11 cellular contexts compared by ENCODE assay signal in genomic region chr13:94239135-94239534, GRCh38.
A peak's percentile ranks its signal among the peaks of the same experiment; 100 is the strongest.
DNase-seq lines count a peak whose midpoint lies in the region; ATAC-seq and TF ChIP-seq lines count a peak whose summit lies in the region.
"Had no signal": no experiment of that assay in that cellular context is flagged by ENCODE, and none has a peak within 500 bp of the region (broad histone marks: within the 10 kb centered on the region; RNA-seq: fewer than 3 reads in every experiment).

No MANE protein-coding gene starts in this region.

- no peaks in the 10 kb centered on the region for H3K9me3 ChIP-seq in CD4-positive, alpha-beta T cell (ENCODE audit: control insufficient read depth, low read length)
- no peaks in the 10 kb centered on the region for H3K9me3 ChIP-seq in T-helper 17 cell (ENCODE audit: control insufficient read depth, low read length, poor library complexity, severe bottlenecking)
- H3K9me3 ChIP-seq in prostate gland: no peaks in the 10 kb centered on the region
- H3K9me3 ChIP-seq: HAP-1 had no signal

- no peaks in the 10 kb centered on the region for H3K4me1 ChIP-seq in prostate gland (replicated peaks)
- H3K4me1 ChIP-seq: HAP-1 had no signal

- POLR2A ChIA-PET in CD4-positive, alpha-beta T cell (lab: Charles Lee): no interaction called here

- DNase-seq in CD4-positive, alpha-beta T cell: no peak
- DNase-seq in T-helper 17 cell: no peak
- DNase-seq in iris pigment epithelial cell (ENCODE audit: low read depth): peak; percentile 74
- no peak for DNase-seq in prostate gland (ENCODE audit: low spot score)
- DNase-seq in mucosa of gallbladder (ENCODE audit: low spot score): no peak
- DNase-seq in left colon: no peak
- no peak for DNase-seq in DMS153 (lab: John Stamatoyannopoulos, UW)
- DNase-seq: activated naive CD8-positive, alpha-beta T cell treated with anti-CD3 and anti-CD28 coated beads, Interleukin-2, amount 10 ng/mL, durations not matched to agents 7 days and 5 days had no signal

- H3K4me3 Mint-ChIP-seq in CD4-positive, alpha-beta T cell: no peak overlapping the region
- H3K4me3 Mint-ChIP-seq in T-helper 17 cell: no peak overlapping the region
- H3K4me3 Mint-ChIP-seq: activated naive CD8-positive, alpha-beta T cell treated with anti-CD3 and anti-CD28 coated beads, Interleukin-2, amount 10 ng/mL, durations not matched to agents 7 days and 5 days; stimulated activated memory B cell treated with anti-CD40 and anti-IgM and Interleukin-4, amounts not matched to agents 10 μg/mL and 1 μg/mL and 100 μg/mL, for 72 hours had no signal

- no peaks in the 10 kb centered on the region for H3K9me3 Mint-ChIP-seq in CD4-positive, alpha-beta T cell
- H3K9me3 Mint-ChIP-seq: activated naive CD8-positive, alpha-beta T cell treated with anti-CD3 and anti-CD28 coated beads, Interleukin-2, amount 10 ng/mL, durations not matched to agents 7 days and 5 days had no signal

- no peak for TF ChIP-seq CTCF in CD4-positive, alpha-beta T cell (IDR thresholded peaks at IDR 0.05)
- TF ChIP-seq CTCF in prostate gland (IDR thresholded peaks at IDR 0.05): no peak

- intact Hi-C loops in CD4-positive, alpha-beta T cell (cut with DNase I, micrococcal nuclease): no loop called here
- intact Hi-C loops in prostate gland (cut with DNase I) (no loop called here), left colon (cut with DNase I, micrococcal nuclease) (no loop called here)

- H3K36me3 ChIP-seq in prostate gland: no peaks in the 10 kb centered on the region
- H3K36me3 ChIP-seq: HAP-1 had no signal

- peak overlapping the region; percentile 31 for H3K27ac Mint-ChIP-seq in CD4-positive, alpha-beta T cell
- H3K27ac Mint-ChIP-seq in T-helper 17 cell: no peak overlapping the region
- H3K27ac Mint-ChIP-seq: activated naive CD8-positive, alpha-beta T cell treated with anti-CD3 and anti-CD28 coated beads, Interleukin-2, amount 10 ng/mL, durations not matched to agents 7 days and 5 days; stimulated activated memory B cell treated with anti-CD40 and anti-IgM and Interleukin-4, amounts not matched to agents 10 μg/mL and 1 μg/mL and 100 μg/mL, for 72 hours had no signal

- H3K27me3 ChIP-seq in CD4-positive, alpha-beta T cell (ENCODE audit: control insufficient read depth, insufficient read depth, low read length): no peaks in the 10 kb centered on the region
- no peaks in the 10 kb centered on the region for H3K27me3 ChIP-seq in prostate gland (replicated peaks; ENCODE audit: insufficient read depth)

- peak; percentile 85 for ATAC-seq in CD4-positive, alpha-beta T cell (ENCODE audit: poor library complexity)
- ATAC-seq in GM21529 (IDR thresholded peaks at IDR 0.05; ENCODE audit: unreplicated experiment) (peak; percentile 52), T-helper 17 cell (peak; percentile 50), left colon (no peak)
- ATAC-seq: stimulated activated memory B cell treated with anti-CD40 and anti-IgM and Interleukin-4, amounts not matched to agents 10 μg/mL and 1 μg/mL and 100 μg/mL, for 72 hours had no signal

- no peak overlapping the region for H3K4me3 ChIP-seq in prostate gland
- H3K4me3 ChIP-seq: HAP-1 had no signal

- no peaks in the 10 kb centered on the region for H3K36me3 Mint-ChIP-seq in CD4-positive, alpha-beta T cell (ENCODE audit: low read depth)
- H3K36me3 Mint-ChIP-seq in T-helper 17 cell (ENCODE audit: low read depth): peaks cover 2% of the 10 kb centered on the region
- H3K36me3 Mint-ChIP-seq: activated naive CD8-positive, alpha-beta T cell treated with anti-CD3 and anti-CD28 coated beads, Interleukin-2, amount 10 ng/mL, durations not matched to agents 7 days and 5 days; stimulated activated memory B cell treated with anti-CD40 and anti-IgM and Interleukin-4, amounts not matched to agents 10 μg/mL and 1 μg/mL and 100 μg/mL, for 72 hours had no signal

- TF ChIP-seq POLR2A in prostate gland (IDR thresholded peaks at IDR 0.05): no peak

- peaks cover 38% of the 10 kb centered on the region for H3K4me1 Mint-ChIP-seq in CD4-positive, alpha-beta T cell (ENCODE audit: low read depth)
- peaks cover 18% of the 10 kb centered on the region for H3K4me1 Mint-ChIP-seq in T-helper 17 cell

- WGBS in prostate gland: 66% methylated on average over 3 of the region's 3 CpGs

- no peak overlapping the region for H3K27ac ChIP-seq in CD4-positive, alpha-beta T cell (ENCODE audit: low read depth, low read length)
- no peak overlapping the region for H3K27ac ChIP-seq in prostate gland

- no peaks in the 10 kb centered on the region for H3K27me3 Mint-ChIP-seq in CD4-positive, alpha-beta T cell
- H3K27me3 Mint-ChIP-seq in T-helper 17 cell: peaks cover 7% of the 10 kb centered on the region
- H3K27me3 Mint-ChIP-seq: activated naive CD8-positive, alpha-beta T cell treated with anti-CD3 and anti-CD28 coated beads, Interleukin-2, amount 10 ng/mL, durations not matched to agents 7 days and 5 days; stimulated activated memory B cell treated with anti-CD40 and anti-IgM and Interleukin-4, amounts not matched to agents 10 μg/mL and 1 μg/mL and 100 μg/mL, for 72 hours had no signal

- CTCF ChIA-PET in CD4-positive, alpha-beta T cell (lab: Charles Lee): no interaction called here
